In genomic region chr3:132659000-132659369, GRCh38 we compare ENCODE assay signal across 8 cellular contexts. TPM values are rescaled to one million over a fixed set of nuclear protein-coding genes. Genes with fewer than 3 reads are reported as not detected.
DNase-seq lines count a peak whose midpoint lies in the region; TF ChIP-seq lines count a peak whose summit lies in the region.

No MANE protein-coding gene starts in this region.

- peaks cover 46% of the 10 kb centered on the region for H3K36me3 Mint-ChIP-seq in activated T-cell treated with anti-CD3 and anti-CD28 coated beads, Interleukin-2, amount 50 U/mL, for 24 hours (ENCODE audit: low read depth)

- no peaks in the 10 kb centered on the region for H3K27me3 ChIP-seq in PC-9 (ENCODE audit: insufficient read depth, low read depth)
- no peaks in the 10 kb centered on the region for H3K27me3 ChIP-seq in ovary

- H3K9me3 ChIP-seq in PC-9 (ENCODE audit: insufficient read depth, low read depth) (no peaks in the 10 kb centered on the region), ovary (no peaks in the 10 kb centered on the region)

- peaks cover 23% of the 10 kb centered on the region for H3K4me1 ChIP-seq in PC-9 (replicated peaks; ENCODE audit: insufficient read depth)
- peaks cover 2% of the 10 kb centered on the region for H3K4me1 ChIP-seq in ovary (ENCODE audit: insufficient read depth)

- H3K27ac ChIP-seq in PC-9 (peak overlapping the region; percentile 70), ovary (peak overlapping the region; percentile 83 to 87)

- peaks cover 54% of the 10 kb centered on the region for H3K4me1 Mint-ChIP-seq in activated T-cell treated with anti-CD3 and anti-CD28 coated beads, Interleukin-2, amount 50 U/mL, for 24 hours (ENCODE audit: low read depth)

- WGBS in ovary, 3 donors = 0 to 4% (median 1%) methylated on average over 7 of the region's 7 CpGs

- TF ChIP-seq EP300 in ovary (IDR thresholded peaks at IDR 0.05) = no peak

- no peaks in the 10 kb centered on the region for H4K20me1 ChIP-seq in PC-9 (ENCODE audit: insufficient read depth)

- peak overlapping the region; percentile 94 for H3K4me2 ChIP-seq in PC-9

- H3K9me2 ChIP-seq in PC-9 (ENCODE audit: insufficient read depth) = no peaks in the 10 kb centered on the region

- no peak for DNase-seq in activated T-cell treated with anti-CD3 and anti-CD28 coated beads, Interleukin-2, amount 50 U/mL, for 24 hours
- no peak for DNase-seq in activated T-cell treated with anti-CD3 and anti-CD28 coated beads, Interleukin-2, amount 50 U/mL, for 1 hour
- DNase-seq in PC-9 (no peak), epithelial cell of proximal tubule (ENCODE audit: low read depth) (no peak), ovary (peak in 1 of 5 donors; percentile 30), AG08395 (ENCODE audit: low spot score) (no peak), NCI-H1930 (lab: John Stamatoyannopoulos, UW) (no peak), inferior parietal cortex (ENCODE audit: extremely low spot score) (no peak)

- H3K36me3 ChIP-seq in PC-9 (ENCODE audit: low read depth) (no peaks in the 10 kb centered on the region), ovary (no peaks in the 10 kb centered on the region)

- TF ChIP-seq POLR2A in ovary (IDR thresholded peaks at IDR 0.05) = no peak

- peaks cover 10% of the 10 kb centered on the region; the same call in 1 of the 2 replicates for H3F3A ChIP-seq in PC-9 (ENCODE audit: insufficient read depth, low read depth)

- POLR2A ChIA-PET in PC-9 (lab: Charles Lee; ENCODE audit: unreplicated experiment) = interaction anchor here (0.7 kb wide), 2 partner anchors 25 to 1829 kb away, joined by 4 to 5 read pairs; no protein-coding TSS in a partner anchor

- CTCF ChIA-PET in PC-9 (lab: Charles Lee) = no interaction called here

- H2AFZ ChIP-seq in PC-9 = peak overlapping the region; percentile 97

- H3K4me3 Mint-ChIP-seq in activated T-cell treated with anti-CD3 and anti-CD28 coated beads, Interleukin-2, amount 50 U/mL, for 24 hours = peak overlapping the region; percentile 97

- H3K4me3 ChIP-seq in PC-9 (peak overlapping the region; percentile 82), epithelial cell of proximal tubule (ENCODE audit: low read depth, low read length) (peak overlapping the region; percentile 89), ovary (peak overlapping the region; percentile 86)

- no peak for TF ChIP-seq CTCF in PC-9 (conservative IDR thresholded peaks at IDR 0.05)
- no peak for TF ChIP-seq CTCF in epithelial cell of proximal tubule (conservative IDR thresholded peaks at IDR 0.05; ENCODE audit: low read depth, low read length)
- TF ChIP-seq CTCF in ovary (IDR thresholded peaks at IDR 0.05) = no peak

- peak overlapping the region; percentile 98 for H3K27ac Mint-ChIP-seq in activated T-cell treated with anti-CD3 and anti-CD28 coated beads, Interleukin-2, amount 50 U/mL, for 24 hours

- H3K9me3 Mint-ChIP-seq in activated T-cell treated with anti-CD3 and anti-CD28 coated beads, Interleukin-2, amount 50 U/mL, for 24 hours = no peaks in the 10 kb centered on the region

- BruUV-seq in PC-9 (replicated peaks; lab: Mats Ljungman, UMichigan) = no TSS peak

- no peaks in the 10 kb centered on the region for H3K27me3 Mint-ChIP-seq in activated T-cell treated with anti-CD3 and anti-CD28 coated beads, Interleukin-2, amount 50 U/mL, for 24 hours

- peaks cover 43% of the 10 kb centered on the region for H3K79me2 ChIP-seq in PC-9 (ENCODE audit: low read depth)

- intact Hi-C loops in PC-9 (cut with micrococcal nuclease; ENCODE audit: unreplicated experiment) = no loop called here
- intact Hi-C loops in ovary (cut with DNase I) = loop anchor here in 1 of 4 donors (10.0 kb wide), 1 partner anchor 304 kb away; no protein-coding TSS in a partner anchor

RNA-seq across cellular contexts. Expression of gene ACAD11, which starts 0.6 kb away (rescaled TPM):
- total RNA-seq in PC-9 (2021) = 13.2 and 18.5 TPM in 2 replicates
- total RNA-seq in epithelial cell of proximal tubule = 8.3 and 18.6 TPM in 2 replicates
- 10 to 100 TPM; 18.7 to 48.8 (median 25.8) TPM for total RNA-seq in ovary
- 10 to 100 TPM; 19.4 to 28.0 TPM for polyA plus RNA-seq in ovary

RNA-seq across cellular contexts. Expression of gene UBA5, which starts 1.1 kb away (rescaled TPM):
- total RNA-seq in PC-9 (2021) = 41.6 and 52.9 TPM in 2 replicates
- 19.9 and 27.3 TPM in 2 replicates for total RNA-seq in epithelial cell of proximal tubule
- 10 to 100 TPM; 26.5 to 40.6 (median 31.7) TPM for total RNA-seq in ovary
- 10 to 100 TPM; 15.6 to 27.6 TPM for polyA plus RNA-seq in ovary
